In the genomic region with DNA sequence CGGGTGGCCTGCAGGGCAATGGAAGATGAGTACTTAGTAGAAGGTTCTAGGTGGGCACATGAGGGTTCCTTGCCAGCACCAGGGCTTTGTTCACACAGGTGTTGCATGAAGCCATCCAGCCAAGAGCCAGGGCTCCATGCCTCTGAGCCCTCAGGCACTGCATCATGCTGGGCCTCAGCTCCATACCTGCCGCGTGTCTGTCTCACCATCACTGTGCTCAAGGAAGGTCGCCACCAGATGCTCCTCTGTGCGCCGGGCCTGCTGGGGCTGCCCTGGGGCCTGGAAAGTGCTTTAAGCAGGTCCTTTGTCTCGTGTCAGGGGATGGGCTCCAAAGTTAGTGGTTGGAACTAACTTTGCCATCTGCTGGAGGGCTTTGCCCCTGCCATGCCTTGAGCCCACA, we compare ENCODE assay signal across 1 cellular context.
TF ChIP-seq lines count a peak whose summit lies in the region.

No MANE protein-coding gene starts in this region.

TF ChIP-seq in H1, 55 proteins besides CTCF, POLR2A, EP300 and RAD21:
- TF ChIP-seq BCL11A (IDR thresholded peaks at IDR 0.05; ENCODE audit: low read depth in 2 of 2, low read length in 2 of 2) (no peak), SIX5 (IDR thresholded peaks at IDR 0.05; ENCODE audit: low read depth, low read length) (no peak), BACH1 (IDR thresholded peaks at IDR 0.05; ENCODE audit: low read length) (no peak), CEBPB (IDR thresholded peaks at IDR 0.05; ENCODE audit: low read depth, low read length) (no peak), CBX8 (IDR thresholded peaks at IDR 0.05; ENCODE audit: borderline replicate concordance, low read depth, low read length) (no peak), KDM1A (IDR thresholded peaks at IDR 0.05; ENCODE audit: borderline replicate concordance, low read length) (no peak), NANOG (IDR thresholded peaks at IDR 0.05; ENCODE audit: insufficient read depth, low read depth, low read length, poor library complexity, severe bottlenecking) (no peak), RNF2 (IDR thresholded peaks at IDR 0.05; ENCODE audit: borderline replicate concordance, low read depth, low read length, missing control alignments, poor library complexity, severe bottlenecking) (no peak), EGR1 (IDR thresholded peaks at IDR 0.05; ENCODE audit: borderline replicate concordance, low read depth, low read length) (no peak), RXRA (IDR thresholded peaks at IDR 0.05; ENCODE audit: insufficient read depth, low read depth, low read length) (no peak), SUZ12 (IDR thresholded peaks at IDR 0.05; ENCODE audit: low read length) (no peak), YY1 (IDR thresholded peaks at IDR 0.05; ENCODE audit: low read depth, low read length) (no peak), CBX5 (IDR thresholded peaks at IDR 0.05; ENCODE audit: low read depth, low read length) (no peak), MAFK (IDR thresholded peaks at IDR 0.05; ENCODE audit: low read depth, low read length) (no peak), NRF1 (IDR thresholded peaks at IDR 0.05; ENCODE audit: low read depth, low read length) (no peak)
- TF ChIP-seq, protein P1, sequence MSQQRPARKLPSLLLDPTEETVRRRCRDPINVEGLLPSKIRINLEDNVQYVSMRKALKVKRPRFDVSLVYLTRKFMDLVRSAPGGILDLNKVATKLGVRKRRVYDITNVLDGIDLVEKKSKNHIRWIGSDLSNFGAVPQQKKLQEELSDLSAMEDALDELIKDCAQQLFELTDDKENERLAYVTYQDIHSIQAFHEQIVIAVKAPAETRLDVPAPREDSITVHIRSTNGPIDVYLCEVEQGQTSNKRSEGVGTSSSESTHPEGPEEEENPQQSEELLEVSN (IDR thresholded peaks at IDR 0.05): no peak
TF ChIP-seq in H1: peak in this region for 0.
